In the genomic region with DNA sequence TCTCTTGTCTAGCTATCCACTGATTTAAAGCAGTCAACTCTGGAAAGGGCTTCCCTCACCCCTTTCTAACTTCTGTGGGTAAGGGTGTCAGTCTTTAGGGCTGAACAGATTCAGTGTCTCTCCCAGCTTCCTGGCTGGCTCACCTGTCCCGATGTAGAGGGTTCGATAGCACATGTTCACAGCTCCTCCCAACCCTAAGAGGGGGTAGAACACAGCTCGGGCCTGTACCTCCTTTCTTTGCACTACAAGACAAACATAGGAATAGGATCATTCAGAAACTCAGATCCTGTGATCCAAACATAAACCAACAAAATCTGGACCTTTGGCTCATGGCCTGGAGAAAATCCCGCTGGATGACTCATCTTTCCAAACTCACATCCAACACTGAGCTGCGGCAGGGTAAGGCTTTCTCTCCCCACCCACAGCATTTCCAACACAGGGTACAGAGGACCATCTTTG, we compare ENCODE assay signal across 9 cellular contexts. TPM values are rescaled to one million over a fixed set of nuclear protein-coding genes. Genes with fewer than 3 reads are reported as not detected.
DNase-seq lines count a peak whose midpoint lies in the region; ATAC-seq, FAIRE-seq and TF ChIP-seq lines count a peak whose summit lies in the region.
"Had no signal": no experiment of that assay in that cellular context is flagged by ENCODE, and none has a peak within 500 bp of the region (broad histone marks: within the 10 kb centered on the region; RNA-seq: fewer than 3 reads in every experiment).

No MANE protein-coding gene starts in this region.

- no peaks in the 10 kb centered on the region for H3K27me3 Mint-ChIP-seq in CD8-positive, alpha-beta T cell (ENCODE audit: low read depth)

- peak; percentile 5 for FAIRE-seq in GM12891 (lab: Jason Lieb, UNC)
- no peak for FAIRE-seq in GM12892 (lab: Jason Lieb, UNC)

- DNase-seq in GM12891 (ENCODE audit: insufficient read length, low spot score), result no peak
- DNase-seq in ascending aorta (ENCODE audit: low spot score in 2 of 2), result peak in 1 of 2 donors; percentile 80
- peak; percentile 49 for DNase-seq in left cardiac atrium
- no peak for DNase-seq in DMS153 treated with DMSO at 0.1 percent for 48 hours (lab: John Stamatoyannopoulos, UW; ENCODE audit: unreplicated experiment)
- DNase-seq in stimulated activated CD4-positive, alpha-beta T cell treated with anti-CD3 and anti-CD28 coated beads, Interleukin-1b, Interleukin-23, amount 100 ng/mL, for 48 hours, result no peak
- no peak for DNase-seq in GM12892 (ENCODE audit: insufficient read length)
- no peak for DNase-seq in CD8-positive, alpha-beta T cell
- DNase-seq: MV-4-11 had no signal

- peak; percentile 44 to 71 for ATAC-seq in left cardiac atrium
- ATAC-seq in CD8-positive, alpha-beta T cell, result no peak

- no peak for TF ChIP-seq POLR2A in GM12891 (IDR thresholded peaks at IDR 0.05; ENCODE audit: low read depth, low read length)
- TF ChIP-seq POLR2A in GM12892 (IDR thresholded peaks at IDR 0.05; ENCODE audit: low read depth, low read length), result no peak

- H3K4me1 Mint-ChIP-seq in CD8-positive, alpha-beta T cell (ENCODE audit: low read depth), result peaks cover 1% of the 10 kb centered on the region

- H3K27me3 ChIP-seq in ascending aorta (no peaks in the 10 kb centered on the region), skeletal muscle tissue (ENCODE audit: control insufficient read depth in 3 of 3, insufficient read depth in 3 of 3, low read length in 3 of 3) (no peaks in the 10 kb centered on the region)
- no peaks in the 10 kb centered on the region for H3K27me3 ChIP-seq in CD8-positive, alpha-beta T cell (ENCODE audit: insufficient read depth, low read length)

- peak overlapping the region in 2 of 3 donors; percentile 3 to 51 for H3K9ac ChIP-seq in skeletal muscle tissue (ENCODE audit: low read depth in 1 of 3, low read length in 3 of 3)

- no peak overlapping the region for H3K4me3 Mint-ChIP-seq in CD8-positive, alpha-beta T cell

- intact Hi-C loops in ascending aorta (cut with DNase I) (no loop called here), left cardiac atrium (cut with DNase I) (loop anchor here in 1 of 2 donors (10.0 kb wide), 1 partner anchor 144 kb away; no protein-coding TSS in a partner anchor)
- intact Hi-C loops in CD8-positive, alpha-beta T cell (cut with DNase I, micrococcal nuclease), result no loop called here

- no peak overlapping the region for H3K27ac Mint-ChIP-seq in CD8-positive, alpha-beta T cell

- no peak overlapping the region for H3K4me3 ChIP-seq in ascending aorta
- H3K4me3 ChIP-seq in skeletal muscle tissue (ENCODE audit: low read length in 3 of 3), result no peak overlapping the region
- no peak overlapping the region for H3K4me3 ChIP-seq in CD8-positive, alpha-beta T cell (ENCODE audit: low read depth, low read length)

- H3K9me3 ChIP-seq in ascending aorta, result no peaks in the 10 kb centered on the region
- H3K9me3 ChIP-seq in skeletal muscle tissue (ENCODE audit: control insufficient read depth in 3 of 3, low read length in 3 of 3), result no peaks in the 10 kb centered on the region
- no peaks in the 10 kb centered on the region for H3K9me3 ChIP-seq in CD8-positive, alpha-beta T cell (ENCODE audit: low read length)

- CTCF ChIA-PET in CD8-positive, alpha-beta T cell (lab: Charles Lee), result interaction anchor here (0.8 to 5.6 kb wide), 9 partner anchors 8 to 182 kb away, joined by 3 to 38 read pairs (median 4); a partner anchor contains a TSS

- peaks cover 70 to 75% of the 10 kb centered on the region in 2 donors for H3K36me3 ChIP-seq in ascending aorta
- peaks cover 70 to 75% (median 75%) of the 10 kb centered on the region in 3 donors for H3K36me3 ChIP-seq in skeletal muscle tissue (ENCODE audit: control insufficient read depth in 3 of 3, insufficient read depth in 3 of 3, low read length in 3 of 3)
- peaks cover 68% of the 10 kb centered on the region for H3K36me3 ChIP-seq in CD8-positive, alpha-beta T cell (ENCODE audit: insufficient read depth, low read length)

- H3K27ac ChIP-seq in ascending aorta (peak overlapping the region; percentile 70 to 76), skeletal muscle tissue (ENCODE audit: low read depth, low read length) (peak overlapping the region; percentile 69)
- H3K27ac ChIP-seq in CD8-positive, alpha-beta T cell (ENCODE audit: low read depth, low read length), result no peak overlapping the region

- no peak for TF ChIP-seq CTCF in ascending aorta (IDR thresholded peaks at IDR 0.05)
- TF ChIP-seq CTCF in CD8-positive, alpha-beta T cell (IDR thresholded peaks at IDR 0.05), result no peak

- H3K4me1 ChIP-seq in ascending aorta, result peaks cover 3 to 11% of the 10 kb centered on the region in 2 donors
- peaks cover 9 to 15% (median 10%) of the 10 kb centered on the region in 3 donors for H3K4me1 ChIP-seq in skeletal muscle tissue (ENCODE audit: control insufficient read depth in 3 of 3, insufficient read depth in 3 of 3, low read length in 3 of 3)
- H3K4me1 ChIP-seq in CD8-positive, alpha-beta T cell (ENCODE audit: insufficient read depth, low read length), result no peaks in the 10 kb centered on the region

- POLR2A ChIA-PET in CD8-positive, alpha-beta T cell (lab: Charles Lee), result interaction anchor here (1.5 to 2.0 kb wide), 2 partner anchors 11 to 15 kb away, joined by 5 read pairs; a partner anchor contains a TSS

- peaks cover 76% of the 10 kb centered on the region for H3K36me3 Mint-ChIP-seq in CD8-positive, alpha-beta T cell

- no peaks in the 10 kb centered on the region for H3K9me3 Mint-ChIP-seq in CD8-positive, alpha-beta T cell

TF ChIP-seq in GM12891, 5 proteins besides CTCF, POLR2A, EP300 and RAD21:
- no peak for TF ChIP-seq SPI1 (IDR thresholded peaks at IDR 0.05; ENCODE audit: low read depth, low read length)
- no peak for TF ChIP-seq POLR2AphosphoS5 (IDR thresholded peaks at IDR 0.05; ENCODE audit: low read depth, low read length)
- no peak for TF ChIP-seq PAX5 (IDR thresholded peaks at IDR 0.05; ENCODE audit: insufficient read depth, low read length, severe bottlenecking)
- no peak for TF ChIP-seq TAF1 (IDR thresholded peaks at IDR 0.05; ENCODE audit: low read depth, low read length)
- TF ChIP-seq POU2F2 (IDR thresholded peaks at IDR 0.05; ENCODE audit: low read depth, low read length), result no peak

RNA-seq across cellular contexts. Expression of a gene that starts 5.8 kb away (rescaled TPM):
- 3.8 TPM for polyA plus RNA-seq in GM12891 (2012; ENCODE audit: low read depth, missing spikeins)
- total RNA-seq in ascending aorta, result 16.5 TPM
- total RNA-seq in left cardiac atrium, result 1 to 10 TPM; 2.8 to 3.7 TPM
- 5.7 TPM for total RNA-seq in skeletal muscle tissue
- polyA plus RNA-seq in GM12892 (2012; ENCODE audit: missing spikeins), result 5.9 TPM
- total RNA-seq in CD8-positive, alpha-beta T cell, result 10 to 100 TPM; 27.3 to 30.9 TPM

RNA-seq across cellular contexts. Expression of a gene that starts 11.1 kb away (rescaled TPM):
- polyA plus RNA-seq in GM12891 (2012; ENCODE audit: low read depth, missing spikeins), result 22.0 TPM
- 72.4 TPM for total RNA-seq in ascending aorta
- total RNA-seq in left cardiac atrium, result 100 to 1,000 TPM in 1 of 2 donors, 10 to 100 TPM in 1; 89.9 to 107 TPM
- total RNA-seq in skeletal muscle tissue, result 25.6 TPM
- polyA plus RNA-seq in GM12892 (2012; ENCODE audit: missing spikeins), result 38.4 TPM
- total RNA-seq in CD8-positive, alpha-beta T cell, result 10 to 100 TPM; 69.7 to 71.6 TPM

RNA-seq across cellular contexts. Expression of a gene that starts 42.6 kb away (rescaled TPM):
- polyA plus RNA-seq in GM12891 (2012; ENCODE audit: low read depth, missing spikeins), result 20.6 TPM
- total RNA-seq in ascending aorta (35.0 TPM), left cardiac atrium (10 to 100 TPM; 18.8 to 23.4 TPM), skeletal muscle tissue (8.9 TPM)
- polyA plus RNA-seq in GM12892 (2012; ENCODE audit: missing spikeins), result 18.2 TPM
- total RNA-seq in CD8-positive, alpha-beta T cell, result 100 to 1,000 TPM; 294 to 297 TPM

RNA-seq across cellular contexts. Expression of a gene that starts 53.9 kb away (rescaled TPM):
- 35.4 TPM for polyA plus RNA-seq in GM12891 (2012; ENCODE audit: low read depth, missing spikeins)
- total RNA-seq in ascending aorta, result 5.7 TPM
- 10 to 100 TPM; 29.0 to 30.2 TPM for total RNA-seq in left cardiac atrium
- 19.3 TPM for total RNA-seq in skeletal muscle tissue
- 40.4 TPM for polyA plus RNA-seq in GM12892 (2012; ENCODE audit: missing spikeins)
- total RNA-seq in CD8-positive, alpha-beta T cell, result 10 to 100 TPM; 20.0 to 21.2 TPM
